In the genomic region with DNA sequence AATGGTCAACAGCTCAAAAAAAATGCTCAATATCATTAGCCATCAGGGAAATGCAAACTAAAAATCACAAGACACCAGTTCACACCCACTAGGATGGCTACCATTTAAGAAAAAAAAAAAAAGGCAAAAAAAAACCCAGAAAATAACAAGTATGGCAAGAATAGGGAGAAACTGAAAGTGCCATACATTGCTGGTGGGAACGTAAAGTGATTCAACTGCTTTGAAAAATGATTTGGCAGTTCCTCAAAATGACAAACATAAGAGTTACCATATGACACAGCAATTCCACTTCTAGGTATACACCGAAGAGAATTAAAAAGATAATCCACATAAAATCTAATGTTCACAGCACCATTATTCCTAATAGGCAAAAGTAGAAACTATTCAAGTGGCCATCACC, we compare ENCODE assay signal across 1 cellular context.
TF ChIP-seq lines count a peak whose summit lies in the region.

No MANE protein-coding gene starts in this region.

TF ChIP-seq in GM12878, 131 proteins besides CTCF, POLR2A, EP300 and RAD21 (continued from another document and continues in another):
- TF ChIP-seq, protein P1, sequence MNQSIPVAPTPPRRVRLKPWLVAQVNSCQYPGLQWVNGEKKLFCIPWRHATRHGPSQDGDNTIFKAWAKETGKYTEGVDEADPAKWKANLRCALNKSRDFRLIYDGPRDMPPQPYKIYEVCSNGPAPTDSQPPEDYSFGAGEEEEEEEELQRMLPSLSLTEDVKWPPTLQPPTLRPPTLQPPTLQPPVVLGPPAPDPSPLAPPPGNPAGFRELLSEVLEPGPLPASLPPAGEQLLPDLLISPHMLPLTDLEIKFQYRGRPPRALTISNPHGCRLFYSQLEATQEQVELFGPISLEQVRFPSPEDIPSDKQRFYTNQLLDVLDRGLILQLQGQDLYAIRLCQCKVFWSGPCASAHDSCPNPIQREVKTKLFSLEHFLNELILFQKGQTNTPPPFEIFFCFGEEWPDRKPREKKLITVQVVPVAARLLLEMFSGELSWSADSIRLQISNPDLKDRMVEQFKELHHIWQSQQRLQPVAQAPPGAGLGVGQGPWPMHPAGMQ (IDR thresholded peaks at IDR 0.05; ENCODE audit: borderline replicate concordance) = no peak
- TF ChIP-seq BCL11A (IDR thresholded peaks at IDR 0.05; ENCODE audit: low read depth, low read length) = no peak
- TF ChIP-seq MYB (IDR thresholded peaks at IDR 0.05; ENCODE audit: borderline replicate concordance, low read depth, low read length) = no peak
- peak; percentile 58; the same call in 1 of the 2 replicates for TF ChIP-seq MTA2 (IDR thresholded peaks at IDR 0.05; ENCODE audit: low read depth)
- TF ChIP-seq ZSCAN29 (IDR thresholded peaks at IDR 0.05) = no peak
- no peak for TF ChIP-seq CBX5 (IDR thresholded peaks at IDR 0.05; ENCODE audit: low read depth)
- no peak for TF ChIP-seq ZNF592 (IDR thresholded peaks at IDR 0.05)
- TF ChIP-seq, protein P2, sequence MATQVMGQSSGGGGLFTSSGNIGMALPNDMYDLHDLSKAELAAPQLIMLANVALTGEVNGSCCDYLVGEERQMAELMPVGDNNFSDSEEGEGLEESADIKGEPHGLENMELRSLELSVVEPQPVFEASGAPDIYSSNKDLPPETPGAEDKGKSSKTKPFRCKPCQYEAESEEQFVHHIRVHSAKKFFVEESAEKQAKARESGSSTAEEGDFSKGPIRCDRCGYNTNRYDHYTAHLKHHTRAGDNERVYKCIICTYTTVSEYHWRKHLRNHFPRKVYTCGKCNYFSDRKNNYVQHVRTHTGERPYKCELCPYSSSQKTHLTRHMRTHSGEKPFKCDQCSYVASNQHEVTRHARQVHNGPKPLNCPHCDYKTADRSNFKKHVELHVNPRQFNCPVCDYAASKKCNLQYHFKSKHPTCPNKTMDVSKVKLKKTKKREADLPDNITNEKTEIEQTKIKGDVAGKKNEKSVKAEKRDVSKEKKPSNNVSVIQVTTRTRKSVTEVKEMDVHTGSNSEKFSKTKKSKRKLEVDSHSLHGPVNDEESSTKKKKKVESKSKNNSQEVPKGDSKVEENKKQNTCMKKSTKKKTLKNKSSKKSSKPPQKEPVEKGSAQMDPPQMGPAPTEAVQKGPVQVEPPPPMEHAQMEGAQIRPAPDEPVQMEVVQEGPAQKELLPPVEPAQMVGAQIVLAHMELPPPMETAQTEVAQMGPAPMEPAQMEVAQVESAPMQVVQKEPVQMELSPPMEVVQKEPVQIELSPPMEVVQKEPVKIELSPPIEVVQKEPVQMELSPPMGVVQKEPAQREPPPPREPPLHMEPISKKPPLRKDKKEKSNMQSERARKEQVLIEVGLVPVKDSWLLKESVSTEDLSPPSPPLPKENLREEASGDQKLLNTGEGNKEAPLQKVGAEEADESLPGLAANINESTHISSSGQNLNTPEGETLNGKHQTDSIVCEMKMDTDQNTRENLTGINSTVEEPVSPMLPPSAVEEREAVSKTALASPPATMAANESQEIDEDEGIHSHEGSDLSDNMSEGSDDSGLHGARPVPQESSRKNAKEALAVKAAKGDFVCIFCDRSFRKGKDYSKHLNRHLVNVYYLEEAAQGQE (IDR thresholded peaks at IDR 0.05; ENCODE audit: low read depth, low read length) = no peak
- TF ChIP-seq RELA (IDR thresholded peaks at IDR 0.05; ENCODE audit: borderline replicate concordance, partially characterized antibody) = no peak
- TF ChIP-seq SRF (IDR thresholded peaks at IDR 0.05; ENCODE audit: low read depth in 2 of 2, low read length in 2 of 2) = no peak
- no peak for TF ChIP-seq TAF1 (IDR thresholded peaks at IDR 0.05; ENCODE audit: borderline replicate concordance, low read depth, low read length)
- no peak for TF ChIP-seq CBFB (IDR thresholded peaks at IDR 0.05; ENCODE audit: low read depth)
- TF ChIP-seq RUNX3 (IDR thresholded peaks at IDR 0.05; ENCODE audit: low read length) = 0 out of 2 replicates have a peak, but pooled peaks have one; percentile 30
- no peak for TF ChIP-seq SMARCA5 (IDR thresholded peaks at IDR 0.05)
- TF ChIP-seq RAD51 (IDR thresholded peaks at IDR 0.05) = no peak
- TF ChIP-seq EGR1 (IDR thresholded peaks at IDR 0.05; ENCODE audit: borderline replicate concordance in 1 of 2, low read depth in 2 of 2, low read length in 2 of 2) = no peak
- no peak for TF ChIP-seq ZNF217 (IDR thresholded peaks at IDR 0.05)
- no peak for TF ChIP-seq CREM (IDR thresholded peaks at IDR 0.05; ENCODE audit: low read depth)
- no peak for TF ChIP-seq HDAC2 (IDR thresholded peaks at IDR 0.05)
- no peak for TF ChIP-seq ZZZ3 (IDR thresholded peaks at IDR 0.05; ENCODE audit: control insufficient read depth, insufficient read length, low read depth)
- no peak for TF ChIP-seq POLR2AphosphoS2 (IDR thresholded peaks at IDR 0.05; ENCODE audit: low read depth, low read length)
- peak; percentile 31 for TF ChIP-seq SMAD1 (IDR thresholded peaks at IDR 0.05; ENCODE audit: low read depth, partially characterized antibody)
- peak; percentile 87 for TF ChIP-seq SPI1 (IDR thresholded peaks at IDR 0.05; ENCODE audit: borderline replicate concordance, insufficient read depth, low read depth, low read length)
- TF ChIP-seq MEF2B (IDR thresholded peaks at IDR 0.05; ENCODE audit: partially characterized antibody, poor library complexity, severe bottlenecking) = no peak
- no peak for TF ChIP-seq CREB1 (IDR thresholded peaks at IDR 0.05; ENCODE audit: low read depth)
- TF ChIP-seq, protein P3, sequence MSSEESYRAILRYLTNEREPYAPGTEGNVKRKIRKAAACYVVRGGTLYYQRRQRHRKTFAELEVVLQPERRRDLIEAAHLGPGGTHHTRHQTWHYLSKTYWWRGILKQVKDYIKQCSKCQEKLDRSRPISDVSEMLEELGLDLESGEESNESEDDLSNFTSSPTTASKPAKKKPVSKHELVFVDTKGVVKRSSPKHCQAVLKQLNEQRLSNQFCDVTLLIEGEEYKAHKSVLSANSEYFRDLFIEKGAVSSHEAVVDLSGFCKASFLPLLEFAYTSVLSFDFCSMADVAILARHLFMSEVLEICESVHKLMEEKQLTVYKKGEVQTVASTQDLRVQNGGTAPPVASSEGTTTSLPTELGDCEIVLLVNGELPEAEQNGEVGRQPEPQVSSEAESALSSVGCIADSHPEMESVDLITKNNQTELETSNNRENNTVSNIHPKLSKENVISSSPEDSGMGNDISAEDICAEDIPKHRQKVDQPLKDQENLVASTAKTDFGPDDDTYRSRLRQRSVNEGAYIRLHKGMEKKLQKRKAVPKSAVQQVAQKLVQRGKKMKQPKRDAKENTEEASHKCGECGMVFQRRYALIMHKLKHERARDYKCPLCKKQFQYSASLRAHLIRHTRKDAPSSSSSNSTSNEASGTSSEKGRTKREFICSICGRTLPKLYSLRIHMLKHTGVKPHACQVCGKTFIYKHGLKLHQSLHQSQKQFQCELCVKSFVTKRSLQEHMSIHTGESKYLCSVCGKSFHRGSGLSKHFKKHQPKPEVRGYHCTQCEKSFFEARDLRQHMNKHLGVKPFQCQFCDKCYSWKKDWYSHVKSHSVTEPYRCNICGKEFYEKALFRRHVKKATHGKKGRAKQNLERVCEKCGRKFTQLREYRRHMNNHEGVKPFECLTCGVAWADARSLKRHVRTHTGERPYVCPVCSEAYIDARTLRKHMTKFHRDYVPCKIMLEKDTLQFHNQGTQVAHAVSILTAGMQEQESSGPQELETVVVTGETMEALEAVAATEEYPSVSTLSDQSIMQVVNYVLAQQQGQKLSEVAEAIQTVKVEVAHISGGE (CRISPR knock-in tag; IDR thresholded peaks at IDR 0.05) = no peak
- TF ChIP-seq PAX8 (IDR thresholded peaks at IDR 0.05) = no peak
- TF ChIP-seq ASH2L (IDR thresholded peaks at IDR 0.05; ENCODE audit: borderline replicate concordance, low read depth) = no peak
- TF ChIP-seq, protein P4, sequence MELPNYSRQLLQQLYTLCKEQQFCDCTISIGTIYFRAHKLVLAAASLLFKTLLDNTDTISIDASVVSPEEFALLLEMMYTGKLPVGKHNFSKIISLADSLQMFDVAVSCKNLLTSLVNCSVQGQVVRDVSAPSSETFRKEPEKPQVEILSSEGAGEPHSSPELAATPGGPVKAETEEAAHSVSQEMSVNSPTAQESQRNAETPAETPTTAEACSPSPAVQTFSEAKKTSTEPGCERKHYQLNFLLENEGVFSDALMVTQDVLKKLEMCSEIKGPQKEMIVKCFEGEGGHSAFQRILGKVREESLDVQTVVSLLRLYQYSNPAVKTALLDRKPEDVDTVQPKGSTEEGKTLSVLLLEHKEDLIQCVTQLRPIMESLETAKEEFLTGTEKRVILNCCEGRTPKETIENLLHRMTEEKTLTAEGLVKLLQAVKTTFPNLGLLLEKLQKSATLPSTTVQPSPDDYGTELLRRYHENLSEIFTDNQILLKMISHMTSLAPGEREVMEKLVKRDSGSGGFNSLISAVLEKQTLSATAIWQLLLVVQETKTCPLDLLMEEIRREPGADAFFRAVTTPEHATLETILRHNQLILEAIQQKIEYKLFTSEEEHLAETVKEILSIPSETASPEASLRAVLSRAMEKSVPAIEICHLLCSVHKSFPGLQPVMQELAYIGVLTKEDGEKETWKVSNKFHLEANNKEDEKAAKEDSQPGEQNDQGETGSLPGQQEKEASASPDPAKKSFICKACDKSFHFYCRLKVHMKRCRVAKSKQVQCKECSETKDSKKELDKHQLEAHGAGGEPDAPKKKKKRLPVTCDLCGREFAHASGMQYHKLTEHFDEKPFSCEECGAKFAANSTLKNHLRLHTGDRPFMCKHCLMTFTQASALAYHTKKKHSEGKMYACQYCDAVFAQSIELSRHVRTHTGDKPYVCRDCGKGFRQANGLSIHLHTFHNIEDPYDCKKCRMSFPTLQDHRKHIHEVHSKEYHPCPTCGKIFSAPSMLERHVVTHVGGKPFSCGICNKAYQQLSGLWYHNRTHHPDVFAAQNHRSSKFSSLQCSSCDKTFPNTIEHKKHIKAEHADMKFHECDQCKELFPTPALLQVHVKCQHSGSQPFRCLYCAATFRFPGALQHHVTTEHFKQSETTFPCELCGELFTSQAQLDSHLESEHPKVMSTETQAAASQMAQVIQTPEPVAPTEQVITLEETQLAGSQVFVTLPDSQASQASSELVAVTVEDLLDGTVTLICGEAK (IDR thresholded peaks at IDR 0.05; ENCODE audit: borderline replicate concordance) = no peak
- TF ChIP-seq ATF7 (IDR thresholded peaks at IDR 0.05; ENCODE audit: low read depth) = peak; percentile 78
- no peak for TF ChIP-seq WRNIP1 (IDR thresholded peaks at IDR 0.05; ENCODE audit: borderline replicate concordance, low read depth, low read length)
- no peak for TF ChIP-seq NFXL1 (IDR thresholded peaks at IDR 0.05; ENCODE audit: borderline replicate concordance)
- TF ChIP-seq EED (IDR thresholded peaks at IDR 0.05; ENCODE audit: low read depth) = no peak
- TF ChIP-seq NR2C2 (IDR thresholded peaks at IDR 0.05; ENCODE audit: borderline replicate concordance, control insufficient read depth, insufficient read length, low read depth) = no peak
- TF ChIP-seq GATAD2B (conservative IDR thresholded peaks at IDR 0.05; ENCODE audit: low read depth) = no peak
- TF ChIP-seq, protein P5, sequence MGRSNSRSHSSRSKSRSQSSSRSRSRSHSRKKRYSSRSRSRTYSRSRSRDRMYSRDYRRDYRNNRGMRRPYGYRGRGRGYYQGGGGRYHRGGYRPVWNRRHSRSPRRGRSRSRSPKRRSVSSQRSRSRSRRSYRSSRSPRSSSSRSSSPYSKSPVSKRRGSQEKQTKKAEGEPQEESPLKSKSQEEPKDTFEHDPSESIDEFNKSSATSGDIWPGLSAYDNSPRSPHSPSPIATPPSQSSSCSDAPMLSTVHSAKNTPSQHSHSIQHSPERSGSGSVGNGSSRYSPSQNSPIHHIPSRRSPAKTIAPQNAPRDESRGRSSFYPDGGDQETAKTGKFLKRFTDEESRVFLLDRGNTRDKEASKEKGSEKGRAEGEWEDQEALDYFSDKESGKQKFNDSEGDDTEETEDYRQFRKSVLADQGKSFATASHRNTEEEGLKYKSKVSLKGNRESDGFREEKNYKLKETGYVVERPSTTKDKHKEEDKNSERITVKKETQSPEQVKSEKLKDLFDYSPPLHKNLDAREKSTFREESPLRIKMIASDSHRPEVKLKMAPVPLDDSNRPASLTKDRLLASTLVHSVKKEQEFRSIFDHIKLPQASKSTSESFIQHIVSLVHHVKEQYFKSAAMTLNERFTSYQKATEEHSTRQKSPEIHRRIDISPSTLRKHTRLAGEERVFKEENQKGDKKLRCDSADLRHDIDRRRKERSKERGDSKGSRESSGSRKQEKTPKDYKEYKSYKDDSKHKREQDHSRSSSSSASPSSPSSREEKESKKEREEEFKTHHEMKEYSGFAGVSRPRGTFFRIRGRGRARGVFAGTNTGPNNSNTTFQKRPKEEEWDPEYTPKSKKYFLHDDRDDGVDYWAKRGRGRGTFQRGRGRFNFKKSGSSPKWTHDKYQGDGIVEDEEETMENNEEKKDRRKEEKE (IDR thresholded peaks at IDR 0.05) = no peak
- TF ChIP-seq MYC (IDR thresholded peaks at IDR 0.05; ENCODE audit: insufficient read depth, insufficient read length, insufficient replicate concordance, low read length, severe bottlenecking) = no peak
- TF ChIP-seq FOXK2 (IDR thresholded peaks at IDR 0.05) = no peak
- TF ChIP-seq, protein P6, sequence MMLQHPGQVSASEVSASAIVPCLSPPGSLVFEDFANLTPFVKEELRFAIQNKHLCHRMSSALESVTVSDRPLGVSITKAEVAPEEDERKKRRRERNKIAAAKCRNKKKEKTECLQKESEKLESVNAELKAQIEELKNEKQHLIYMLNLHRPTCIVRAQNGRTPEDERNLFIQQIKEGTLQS (IDR thresholded peaks at IDR 0.05; ENCODE audit: borderline replicate concordance, extremely low read depth, low read depth, low read length) = no peak
- no peak for TF ChIP-seq ZBED1 (IDR thresholded peaks at IDR 0.05; ENCODE audit: borderline replicate concordance)
- TF ChIP-seq ZNF207 (IDR thresholded peaks at IDR 0.05; ENCODE audit: borderline replicate concordance) = no peak
- no peak for TF ChIP-seq NFYA (IDR thresholded peaks at IDR 0.05; ENCODE audit: borderline replicate concordance, low read depth, low read length)
